Comparison of ENCODE assay signal across 7 cellular contexts in genomic region chr5:68303754-68304420, GRCh38.
DNase-seq lines count a peak whose midpoint lies in the region; ATAC-seq, FAIRE-seq and TF ChIP-seq lines count a peak whose summit lies in the region.

No MANE protein-coding gene starts in this region.

- TF ChIP-seq CTCF in HFFc6 (IDR thresholded peaks at IDR 0.05), result no peak

- intact Hi-C loops in activated T-helper 1 cell treated with anti-CD3 and anti-CD28 coated beads, Interleukin-12 subunit alpha, Interleukin-12 subunit beta, Interleukin-2, Interleukin-4 antibody, amounts not matched to agents 30 ng/mL and 10 ng/mL and 1 ng/mL, durations not matched to agents 14 hours and 24 hours and 36 hours (cut with micrococcal nuclease), result loop anchor here (1.0 to 5.0 kb wide), 4 partner anchors 11 to 158 kb away; no protein-coding TSS in a partner anchor

- H3K4me1 Mint-ChIP-seq in activated T-helper 1 cell treated with anti-CD3 and anti-CD28 coated beads, Interleukin-12 subunit alpha, Interleukin-12 subunit beta, Interleukin-2, Interleukin-4 antibody, amounts not matched to agents 30 ng/mL and 10 ng/mL and 1 ng/mL, durations not matched to agents 14 hours and 24 hours and 36 hours (ENCODE audit: low read depth), result peaks cover 34% of the 10 kb centered on the region
- H3K4me1 Mint-ChIP-seq in natural killer cell treated with Interleukin-12 subunit alpha and Interleukin-12 subunit beta and Interleukin-15 and Interleukin-18, amount 100 ng/mL, for 72 hours (ENCODE audit: low read depth in 2 of 2), result peaks cover 38 to 43% of the 10 kb centered on the region in 2 donors
- H3K4me1 Mint-ChIP-seq in HFFc6 (ENCODE audit: low read depth), result peaks cover 45% of the 10 kb centered on the region

- peaks cover 19% of the 10 kb centered on the region for H3K36me3 Mint-ChIP-seq in activated T-helper 1 cell treated with anti-CD3 and anti-CD28 coated beads, Interleukin-12 subunit alpha, Interleukin-12 subunit beta, Interleukin-2, Interleukin-4 antibody, amounts not matched to agents 30 ng/mL and 10 ng/mL and 1 ng/mL, durations not matched to agents 14 hours and 24 hours and 36 hours (ENCODE audit: low read depth)
- H3K36me3 Mint-ChIP-seq in natural killer cell treated with Interleukin-12 subunit alpha and Interleukin-12 subunit beta and Interleukin-15 and Interleukin-18, amount 100 ng/mL, for 72 hours, result peaks cover 12% of the 10 kb centered on the region
- peaks cover 14% of the 10 kb centered on the region for H3K36me3 Mint-ChIP-seq in HFFc6 (ENCODE audit: low read depth)

- H3K9me3 Mint-ChIP-seq in activated T-helper 1 cell treated with anti-CD3 and anti-CD28 coated beads, Interleukin-12 subunit alpha, Interleukin-12 subunit beta, Interleukin-2, Interleukin-4 antibody, amounts not matched to agents 30 ng/mL and 10 ng/mL and 1 ng/mL, durations not matched to agents 14 hours and 24 hours and 36 hours, result no peaks in the 10 kb centered on the region
- no peaks in the 10 kb centered on the region for H3K9me3 Mint-ChIP-seq in natural killer cell treated with Interleukin-12 subunit alpha and Interleukin-12 subunit beta and Interleukin-15 and Interleukin-18, amount 100 ng/mL, for 72 hours
- H3K9me3 Mint-ChIP-seq in HFFc6, result no peaks in the 10 kb centered on the region

- H3K27ac Mint-ChIP-seq in activated T-helper 1 cell treated with anti-CD3 and anti-CD28 coated beads, Interleukin-12 subunit alpha, Interleukin-12 subunit beta, Interleukin-2, Interleukin-4 antibody, amounts not matched to agents 30 ng/mL and 10 ng/mL and 1 ng/mL, durations not matched to agents 14 hours and 24 hours and 36 hours, result peak overlapping the region; percentile 24
- H3K27ac Mint-ChIP-seq in natural killer cell treated with Interleukin-12 subunit alpha and Interleukin-12 subunit beta and Interleukin-15 and Interleukin-18, amount 100 ng/mL, for 72 hours, result peak overlapping the region; percentile 34 to 69
- H3K27ac Mint-ChIP-seq in HFFc6, result no peak overlapping the region

- peak; percentile 11 for ATAC-seq in HG02798 (IDR thresholded peaks at IDR 0.05; ENCODE audit: poor library complexity, unreplicated experiment)
- peak in 1 of 2 donors; percentile 48 for ATAC-seq in natural killer cell treated with Interleukin-12 subunit alpha and Interleukin-12 subunit beta and Interleukin-15 and Interleukin-18, amount 100 ng/mL, for 72 hours
- no peak for ATAC-seq in HG03159 (IDR thresholded peaks at IDR 0.05; ENCODE audit: unreplicated experiment)

- no peak for DNase-seq in GM19239 (ENCODE audit: insufficient read length, low spot score)
- no peak for DNase-seq in activated T-helper 1 cell treated with anti-CD3 and anti-CD28 coated beads, Interleukin-12 subunit alpha, Interleukin-12 subunit beta, Interleukin-2, Interleukin-4 antibody, amounts not matched to agents 30 ng/mL and 10 ng/mL and 1 ng/mL, durations not matched to agents 14 hours and 24 hours and 36 hours (ENCODE audit: low spot score)
- DNase-seq in natural killer cell treated with Interleukin-12 subunit alpha and Interleukin-12 subunit beta and Interleukin-15 and Interleukin-18, amount 100 ng/mL, for 72 hours (ENCODE audit: low spot score), result no peak
- no peak for DNase-seq in HFFc6
- no peak for DNase-seq in activated gamma-delta T cell treated with Interleukin-2 at 50 U/mL for 16 hours

- FAIRE-seq in GM19239 (lab: Jason Lieb, UNC), result peak; percentile 44

- peaks cover 13% of the 10 kb centered on the region for H3K27me3 Mint-ChIP-seq in activated T-helper 1 cell treated with anti-CD3 and anti-CD28 coated beads, Interleukin-12 subunit alpha, Interleukin-12 subunit beta, Interleukin-2, Interleukin-4 antibody, amounts not matched to agents 30 ng/mL and 10 ng/mL and 1 ng/mL, durations not matched to agents 14 hours and 24 hours and 36 hours (ENCODE audit: insufficient read depth)
- H3K27me3 Mint-ChIP-seq in natural killer cell treated with Interleukin-12 subunit alpha and Interleukin-12 subunit beta and Interleukin-15 and Interleukin-18, amount 100 ng/mL, for 72 hours, result no peaks in the 10 kb centered on the region
- no peaks in the 10 kb centered on the region for H3K27me3 Mint-ChIP-seq in HFFc6 (ENCODE audit: insufficient read depth)

- H3K4me3 Mint-ChIP-seq in activated T-helper 1 cell treated with anti-CD3 and anti-CD28 coated beads, Interleukin-12 subunit alpha, Interleukin-12 subunit beta, Interleukin-2, Interleukin-4 antibody, amounts not matched to agents 30 ng/mL and 10 ng/mL and 1 ng/mL, durations not matched to agents 14 hours and 24 hours and 36 hours, result no peak overlapping the region
- peak overlapping the region; percentile 35 for H3K4me3 Mint-ChIP-seq in natural killer cell treated with Interleukin-12 subunit alpha and Interleukin-12 subunit beta and Interleukin-15 and Interleukin-18, amount 100 ng/mL, for 72 hours
- no peak overlapping the region for H3K4me3 Mint-ChIP-seq in HFFc6
